ENCODE assay signal across 21 cellular contexts in the genomic region with DNA sequence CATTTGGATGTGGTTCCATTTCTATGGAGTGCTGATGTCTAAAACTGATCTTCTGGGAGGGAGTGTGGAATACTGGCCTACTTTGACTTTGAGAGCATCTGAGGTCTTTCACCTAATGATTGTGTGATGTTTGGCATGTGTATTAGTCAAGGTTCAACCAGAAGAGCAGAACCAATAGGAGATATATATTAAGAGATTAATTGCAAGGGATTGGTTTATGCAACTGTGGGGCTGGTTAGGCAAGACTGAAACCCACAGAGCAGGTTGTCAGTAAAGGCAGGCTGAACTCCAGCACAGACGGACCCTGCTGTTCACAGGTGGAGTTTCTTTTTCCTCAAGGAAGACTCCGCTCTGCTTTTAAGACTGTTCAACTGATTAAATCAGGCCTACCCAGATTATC. TPM values are rescaled to one million over a fixed set of nuclear protein-coding genes. Genes with fewer than 3 reads are reported as not detected.
DNase-seq lines count a peak whose midpoint lies in the region; ATAC-seq and TF ChIP-seq lines count a peak whose summit lies in the region.
"Had no signal": no experiment of that assay in that cellular context is flagged by ENCODE, and none has a peak within 500 bp of the region (broad histone marks: within the 10 kb centered on the region; RNA-seq: fewer than 3 reads in every experiment).

No MANE protein-coding gene starts in this region.

- H3K36me3 Mint-ChIP-seq in GM23338 (ENCODE audit: low read depth): no peaks in the 10 kb centered on the region
- H3K36me3 Mint-ChIP-seq: natural killer cell had no signal

- H3K27ac ChIP-seq in GM23338 (ENCODE audit: low read depth): peak overlapping the region; percentile 74; the same call in 1 of the 2 replicates
- peak overlapping the region; percentile 91 for H3K27ac ChIP-seq in osteoblast (ENCODE audit: low read depth, low read length)
- H3K27ac ChIP-seq: spleen had no signal

- TF ChIP-seq CTCF in GM23338 (conservative IDR thresholded peaks at IDR 0.05; ENCODE audit: low read depth in 2 of 2): no peak
- TF ChIP-seq CTCF in choroid plexus epithelial cell (conservative IDR thresholded peaks at IDR 0.05; ENCODE audit: low read depth, low read length): no peak
- TF ChIP-seq CTCF in osteoblast (IDR thresholded peaks at IDR 0.05; ENCODE audit: extremely low read depth, low read depth, low read length): no peak

- H3K27me3 ChIP-seq in GM23338 (ENCODE audit: insufficient read depth) (no peaks in the 10 kb centered on the region), osteoblast (ENCODE audit: insufficient read depth, low read length) (no peaks in the 10 kb centered on the region)
- H3K27me3 ChIP-seq: spleen had no signal

- H2AFZ ChIP-seq in GM23338 (no peak overlapping the region), osteoblast (ENCODE audit: low read length) (no peak overlapping the region)

- peaks cover 41% of the 10 kb centered on the region for H3K4me1 Mint-ChIP-seq in GM23338
- H3K4me1 Mint-ChIP-seq: B cell, natural killer cell had no signal

- H3K79me2 ChIP-seq in GM23338 (replicated peaks; ENCODE audit: insufficient read depth) (peaks cover 75% of the 10 kb centered on the region), osteoblast (ENCODE audit: insufficient read depth, low read length) (peaks cover 78% of the 10 kb centered on the region)

- H4K20me1 ChIP-seq in GM23338 (replicated peaks; ENCODE audit: insufficient read depth) (peaks cover 14% of the 10 kb centered on the region), osteoblast (ENCODE audit: insufficient read depth, low read length) (no peaks in the 10 kb centered on the region)

- no peaks in the 10 kb centered on the region for H3F3A ChIP-seq in GM23338 (replicated peaks; ENCODE audit: low read depth)

- H3K4me3 ChIP-seq in GM23338 (no peak overlapping the region), choroid plexus epithelial cell (ENCODE audit: low read depth, low read length) (no peak overlapping the region), osteoblast (ENCODE audit: insufficient read depth, low read length) (no peak overlapping the region)
- H3K4me3 ChIP-seq: spleen had no signal

- ATAC-seq in GM23338 (peak; percentile 42; the same call in 2 of the 3 replicates), HG02588 (IDR thresholded peaks at IDR 0.05; ENCODE audit: unreplicated experiment) (no peak), HG03175 (IDR thresholded peaks at IDR 0.05; ENCODE audit: unreplicated experiment) (no peak)
- ATAC-seq: activated CD8-positive, alpha-beta T cell treated with anti-CD3 and anti-CD28 coated beads for 36 hours; natural killer cell had no signal

- H3K27me3 Mint-ChIP-seq in GM23338 (ENCODE audit: insufficient read depth, low read depth, poor library complexity): peaks cover 3% of the 10 kb centered on the region
- H3K27me3 Mint-ChIP-seq: B cell; dendritic cell treated with granulocyte-macrophage colony-stimulating factor and Interleukin-4, amounts not matched to agents 40 ng/mL and 50 ng/mL, for 4 days had no signal

- DNase-seq in GM23338 (ENCODE audit: low spot score) (no peak), NCI-H82 (lab: John Stamatoyannopoulos, UW) (peak; percentile 96), choroid plexus epithelial cell (ENCODE audit: low read depth) (peak; percentile 4), osteoblast (ENCODE audit: insufficient read length, low spot score, missing footprints) (no peak), NCI-H748 (lab: John Stamatoyannopoulos, UW; ENCODE audit: unreplicated experiment) (no peak), kidney glomerular epithelial cell (lab: John Stamatoyannopoulos, UW) (no peak)
- DNase-seq: activated CD8-positive, alpha-beta T cell treated with anti-CD3 and anti-CD28 coated beads for 36 hours; activated naive CD4-positive, alpha-beta T cell treated with anti-CD3 and anti-CD28 coated beads, Interleukin-2, amount 50 U/mL, for 16 hours; activated T-cell treated with anti-CD3 and anti-CD28 coated beads, Interleukin-2, amount 50 U/mL, for 24 hours; Caco-2; erythroblast; glutamatergic neuron; natural killer cell; NCI-H1436; posterior cingulate gyrus; spleen; stimulated activated CD8-positive, alpha-beta memory T cell treated with anti-CD3 and anti-CD28 coated beads, Interleukin-4, amount 100 ng/mL, for 48 hours had no signal

- H3K27ac Mint-ChIP-seq in GM23338: no peak overlapping the region
- H3K27ac Mint-ChIP-seq: activated CD8-positive, alpha-beta T cell treated with anti-CD3 and anti-CD28 coated beads for 36 hours; activated T-cell treated with anti-CD3 and anti-CD28 coated beads, Interleukin-2, amount 50 U/mL, for 24 hours; B cell; dendritic cell treated with granulocyte-macrophage colony-stimulating factor and Interleukin-4, amounts not matched to agents 40 ng/mL and 50 ng/mL, for 4 days; natural killer cell had no signal

- no peaks in the 10 kb centered on the region for H3K9me3 ChIP-seq in osteoblast (ENCODE audit: low read depth, low read length)
- H3K9me3 ChIP-seq: Caco-2, spleen had no signal

- H3K9me2 ChIP-seq in GM23338 (ENCODE audit: insufficient read depth): no peaks in the 10 kb centered on the region; the same call in 1 of the 2 replicates

- H3K4me2 ChIP-seq in GM23338: 0 out of 2 replicates have a peak overlapping the region, but pooled peaks have one; percentile 9
- peak overlapping the region; percentile 24 for H3K4me2 ChIP-seq in osteoblast (ENCODE audit: insufficient read depth, low read length)

- H3K4me3 Mint-ChIP-seq in GM23338: no peak overlapping the region
- H3K4me3 Mint-ChIP-seq: activated CD8-positive, alpha-beta T cell treated with anti-CD3 and anti-CD28 coated beads for 36 hours; activated T-cell treated with anti-CD3 and anti-CD28 coated beads, Interleukin-2, amount 50 U/mL, for 24 hours; B cell; dendritic cell treated with granulocyte-macrophage colony-stimulating factor and Interleukin-4, amounts not matched to agents 40 ng/mL and 50 ng/mL, for 4 days; natural killer cell had no signal

- H3K4me1 ChIP-seq in GM23338 (ENCODE audit: insufficient read depth) (peaks cover 25% of the 10 kb centered on the region), osteoblast (ENCODE audit: insufficient read depth, low read length) (peaks cover 45% of the 10 kb centered on the region)
- H3K4me1 ChIP-seq: Caco-2, spleen had no signal

- H3K9me3 Mint-ChIP-seq in GM23338: no peaks in the 10 kb centered on the region
- H3K9me3 Mint-ChIP-seq: activated CD8-positive, alpha-beta T cell treated with anti-CD3 and anti-CD28 coated beads for 36 hours; activated T-cell treated with anti-CD3 and anti-CD28 coated beads, Interleukin-2, amount 50 U/mL, for 24 hours; dendritic cell treated with granulocyte-macrophage colony-stimulating factor and Interleukin-4, amounts not matched to agents 40 ng/mL and 50 ng/mL, for 4 days; natural killer cell had no signal

- H3K36me3 ChIP-seq in GM23338 (ENCODE audit: insufficient read depth): no peaks in the 10 kb centered on the region
- no peaks in the 10 kb centered on the region for H3K36me3 ChIP-seq in osteoblast (ENCODE audit: insufficient read depth, low read length)
- H3K36me3 ChIP-seq: spleen had no signal

TF ChIP-seq in GM23338, 12 proteins besides CTCF, POLR2A, EP300 and RAD21:
- no peak for TF ChIP-seq ETS1 (IDR thresholded peaks at IDR 0.05)
- TF ChIP-seq JUNB (IDR thresholded peaks at IDR 0.05; ENCODE audit: unreplicated experiment): no peak
- no peak for TF ChIP-seq NANOG (IDR thresholded peaks at IDR 0.05; ENCODE audit: borderline replicate concordance)
- TF ChIP-seq ZNF114 (CRISPR knock-in tag; IDR thresholded peaks at IDR 0.05): no peak
- TF ChIP-seq CREB1 (CRISPR knock-in tag; IDR thresholded peaks at IDR 0.05; ENCODE audit: low read depth): no peak
- TF ChIP-seq STAT1 (IDR thresholded peaks at IDR 0.05; ENCODE audit: unreplicated experiment): no peak
- TF ChIP-seq EZH2 (IDR thresholded peaks at IDR 0.05; ENCODE audit: low read depth, unreplicated experiment): no peak
- TF ChIP-seq EZH2phosphoT487 (IDR thresholded peaks at IDR 0.05; ENCODE audit: unreplicated experiment): no peak
TF ChIP-seq in GM23338: peak in this region for 0.

RNA-seq across cellular contexts. Expression of gene BMAL2, which starts 11.6 kb away (rescaled TPM):
- 15.9 and 18.2 TPM in 2 replicates for total RNA-seq in GM23338 (2014; rRNA removed; shearing (Covaris generic))
- 4.3 and 5.5 TPM in 2 replicates for polyA plus RNA-seq in GM23338 (2016; fragmentation: Nextera tagmentation; extraction: Ambion mirVana)
- 18.3 and 21.7 TPM in 2 replicates for total RNA-seq in osteoblast

Comparison
In these comparisons a context has a peak if more than half of its experiments do, and no peak if none do; other contexts are left out.
1. DNase-seq: peak in NCI-H82 (single experiment) and choroid plexus epithelial cell (single experiment); none in GM23338 (single experiment), osteoblast (single experiment), NCI-H748 (single experiment) and kidney glomerular epithelial cell (single experiment).